1 cellular context compared by ENCODE assay signal in genomic region chr7:1513657-1514095, GRCh38.
TF ChIP-seq lines count a peak whose summit lies in the region.

No MANE protein-coding gene starts in this region.

TF ChIP-seq in SK-N-SH treated with all-trans-retinoic acid at 6 μM for 48 hours, 23 proteins besides CTCF, POLR2A, EP300 and RAD21 (continued from another document):
- TF ChIP-seq TSHZ2 (CRISPR knock-in tag; IDR thresholded peaks at IDR 0.05), result no peak
- TF ChIP-seq ZNF70 (CRISPR knock-in tag; IDR thresholded peaks at IDR 0.05), result no peak
- TF ChIP-seq GLIS3 (CRISPR knock-in tag; IDR thresholded peaks at IDR 0.05), result no peak
- no peak for TF ChIP-seq ZNF565 (CRISPR knock-in tag; conservative IDR thresholded peaks at IDR 0.05; ENCODE audit: low read depth)
- no peak for TF ChIP-seq PPARA (CRISPR knock-in tag; IDR thresholded peaks at IDR 0.05; ENCODE audit: borderline replicate concordance)
